1 cellular context compared by ENCODE assay signal in the genomic region with DNA sequence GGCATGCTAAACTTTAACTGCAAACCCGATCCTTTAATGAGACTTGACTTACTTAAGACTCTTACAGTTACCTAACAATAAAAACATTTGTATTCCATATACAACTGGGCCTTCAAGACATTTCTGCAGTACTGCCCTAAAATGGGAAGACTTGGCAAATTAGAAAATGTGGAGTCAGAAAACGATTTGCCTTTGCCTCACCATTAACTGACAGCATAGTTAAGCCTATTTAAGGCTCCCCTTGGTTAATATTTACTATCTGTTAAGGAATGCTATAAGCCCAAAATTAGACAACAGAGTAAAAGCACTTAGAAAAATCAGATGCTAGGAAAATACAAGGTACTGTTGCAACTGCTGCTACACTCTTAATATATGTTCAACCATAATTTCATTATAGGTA.
TF ChIP-seq lines count a peak whose summit lies in the region.

No MANE protein-coding gene starts in this region.

TF ChIP-seq in HepG2, 621 proteins besides CTCF, POLR2A, EP300 and RAD21:
- TF ChIP-seq RBFOX2 (IDR thresholded peaks at IDR 0.05; ENCODE audit: low read depth, low read length) (0 out of 2 replicates have a peak, but pooled peaks have one; percentile 6), NFE2L1 (CRISPR knock-in tag; IDR thresholded peaks at IDR 0.05; ENCODE audit: borderline replicate concordance) (no peak)
